In the genomic region with DNA sequence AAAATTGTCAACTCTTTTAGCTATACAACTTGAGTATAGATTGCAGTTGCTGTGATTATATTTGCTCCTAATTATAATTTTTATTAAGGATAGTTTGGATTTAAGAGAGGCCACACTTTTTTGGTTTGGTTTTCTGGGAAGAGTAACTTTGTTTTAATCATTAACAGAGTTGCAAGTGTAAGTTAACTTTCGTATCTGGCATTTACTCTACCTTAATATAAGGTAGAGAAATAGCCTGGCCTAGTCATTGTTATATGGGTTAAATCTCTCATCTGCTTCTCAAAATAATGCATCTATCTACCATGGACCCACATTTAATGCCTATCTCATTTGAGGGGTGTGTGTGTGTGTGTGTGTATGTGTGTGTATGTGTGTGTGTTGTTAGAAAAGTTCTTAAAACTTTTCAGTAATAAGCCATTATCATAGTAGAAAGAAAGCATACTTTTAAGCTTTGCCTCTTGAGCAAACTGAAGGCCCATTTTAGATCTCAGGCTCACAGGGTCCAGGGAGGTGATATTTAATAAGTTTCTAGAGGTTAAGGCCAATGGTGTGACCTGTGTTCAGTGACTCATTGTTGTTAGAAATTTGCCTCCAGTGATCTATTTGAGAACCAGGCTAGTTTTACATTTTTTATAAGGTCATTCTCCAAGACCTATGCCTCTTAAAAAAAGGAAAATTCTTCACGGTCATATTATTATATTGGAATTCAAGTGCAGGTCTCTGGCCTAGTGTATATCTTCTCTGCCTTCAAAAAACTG, we compare ENCODE assay signal across 40 cellular contexts. TPM values are rescaled to one million over a fixed set of nuclear protein-coding genes. Genes with fewer than 3 reads are reported as not detected.
"Had no signal": no experiment of that assay in that cellular context is flagged by ENCODE, and none has a peak within 500 bp of the region (broad histone marks: within the 10 kb centered on the region; RNA-seq: fewer than 3 reads in every experiment).

No MANE protein-coding gene starts in this region.

- H3K36me3 ChIP-seq: brain microvascular endothelial cell, Peyer's patch had no signal

- ATAC-seq: activated CD8-positive, alpha-beta memory T cell treated with anti-CD3 and anti-CD28 coated beads, Interleukin-2, amount 10 ng/mL, durations not matched to agents 7 days and 5 days; activated T-cell treated with anti-CD3 and anti-CD28 coated beads, Interleukin-2, amount 50 U/mL, for 72 hours; activated T-helper 17 cell treated with anti-CD3 and anti-CD28 coated beads, Interleukin-2, amount 50 U/mL, for 72 hours; PC-3; Right ventricle myocardium inferior; SK-N-SH treated with all-trans-retinoic acid at 6 μM for 48 hours had no signal

- H3K4me1 ChIP-seq: Peyer's patch had no signal

- H3K27me3 ChIP-seq: brain microvascular endothelial cell, Peyer's patch had no signal

- DNase-seq: activated B cell treated with CpG ODN at 0.5 μM for 24 hours; activated CD4-positive, alpha-beta memory T cell treated with anti-CD3 and anti-CD28 coated beads, Interleukin-2, amount 10 ng/mL, durations not matched to agents 7 days and 5 days; activated CD4-positive, alpha-beta T cell treated with anti-CD3 and anti-CD28 coated beads for 48 hours; activated CD4-positive, CD25-positive, alpha-beta regulatory T cell treated with anti-CD3 and anti-CD28 coated beads, Interleukin-2, amount 50 U/mL, for 72 hours; activated CD8-positive, alpha-beta memory T cell treated with anti-CD3 and anti-CD28 coated beads for 24 hours; activated CD8-positive, alpha-beta memory T cell treated with anti-CD3 and anti-CD28 coated beads, Interleukin-2, amount 10 ng/mL, durations not matched to agents 7 days and 5 days; activated effector memory CD4-positive, alpha-beta T cell treated with anti-CD3 and anti-CD28 coated beads, Interleukin-2, amount 50 U/mL, for 16 hours; activated naive CD4-positive, alpha-beta T cell; activated naive CD4-positive, alpha-beta T cell treated with anti-CD3 and anti-CD28 coated beads, Interleukin-2, amount 50 U/mL, for 16 hours; activated naive CD8-positive, alpha-beta T cell treated with anti-CD3 and anti-CD28 coated beads for 36 hours; activated T-cell treated with anti-CD3 and anti-CD28 coated beads, Interleukin-2, amount 50 U/mL, for 1 hour; activated T-cell treated with anti-CD3 and anti-CD28 coated beads, Interleukin-2, amount 50 U/mL, for 72 hours; amniotic stem cell; aorta; brain microvascular endothelial cell; central memory CD4-positive, alpha-beta T cell; NCI-H1092 treated with DMSO at 0.1 percent for 48 hours; NCI-H146; NCI-H187; NCI-H2029 treated with DMSO at 0.1 percent for 48 hours; NCI-H2107; NCI-H2171; NCI-H510A; NCI-H526; NCI-H748 treated with DMSO at 0.1 percent for 48 hours; NK-92 treated with Interleukin-12 subunit alpha and Interleukin-12 subunit beta, amount 100 ng/mL, for 24 hours; PC-3; Peyer's patch; SIG-M5; T-helper 1 cell; T-helper 2 cell; T-helper 9 cell had no signal

- H3K27ac ChIP-seq: brain microvascular endothelial cell, KMS-11, Peyer's patch, RWPE1, VCaP had no signal

- H3K9me3 ChIP-seq: Peyer's patch had no signal

- H3K4me3 ChIP-seq: Peyer's patch had no signal

RNA-seq across cellular contexts. Expression of a gene that starts 10.9 kb away (rescaled TPM):
- total RNA-seq: activated B cell treated with CpG ODN at 0.5 μM for 24 hours; activated CD4-positive, alpha-beta memory T cell treated with anti-CD3 and anti-CD28 coated beads, Interleukin-2, amount 10 ng/mL, durations not matched to agents 7 days and 5 days; activated CD8-positive, alpha-beta memory T cell treated with anti-CD3 and anti-CD28 coated beads, Interleukin-2, amount 10 ng/mL, durations not matched to agents 7 days and 5 days; activated naive CD8-positive, alpha-beta T cell treated with anti-CD3 and anti-CD28 coated beads for 36 hours; activated T-cell treated with anti-CD3 and anti-CD28 coated beads, Interleukin-2, amount 50 U/mL, for 72 hours; activated T-helper 17 cell treated with anti-CD3 and anti-CD28 coated beads, Interleukin-2, amount 50 U/mL, for 72 hours; aorta; M059J; PC-3; Peyer's patch; Right ventricle myocardium inferior; SK-MEL-5 had no signal

RNA-seq across cellular contexts. Expression of a gene that starts 47.0 kb away (rescaled TPM):
- total RNA-seq: activated B cell treated with CpG ODN at 0.5 μM for 24 hours; activated CD4-positive, alpha-beta memory T cell treated with anti-CD3 and anti-CD28 coated beads, Interleukin-2, amount 10 ng/mL, durations not matched to agents 7 days and 5 days; activated CD8-positive, alpha-beta memory T cell treated with anti-CD3 and anti-CD28 coated beads, Interleukin-2, amount 10 ng/mL, durations not matched to agents 7 days and 5 days; activated naive CD8-positive, alpha-beta T cell treated with anti-CD3 and anti-CD28 coated beads for 36 hours; activated T-cell treated with anti-CD3 and anti-CD28 coated beads, Interleukin-2, amount 50 U/mL, for 72 hours; activated T-helper 17 cell treated with anti-CD3 and anti-CD28 coated beads, Interleukin-2, amount 50 U/mL, for 72 hours; aorta; M059J; PC-3; Peyer's patch; Right ventricle myocardium inferior; SK-MEL-5 had no signal
